ENCODE assay signal across 30 cellular contexts in the genomic region with DNA sequence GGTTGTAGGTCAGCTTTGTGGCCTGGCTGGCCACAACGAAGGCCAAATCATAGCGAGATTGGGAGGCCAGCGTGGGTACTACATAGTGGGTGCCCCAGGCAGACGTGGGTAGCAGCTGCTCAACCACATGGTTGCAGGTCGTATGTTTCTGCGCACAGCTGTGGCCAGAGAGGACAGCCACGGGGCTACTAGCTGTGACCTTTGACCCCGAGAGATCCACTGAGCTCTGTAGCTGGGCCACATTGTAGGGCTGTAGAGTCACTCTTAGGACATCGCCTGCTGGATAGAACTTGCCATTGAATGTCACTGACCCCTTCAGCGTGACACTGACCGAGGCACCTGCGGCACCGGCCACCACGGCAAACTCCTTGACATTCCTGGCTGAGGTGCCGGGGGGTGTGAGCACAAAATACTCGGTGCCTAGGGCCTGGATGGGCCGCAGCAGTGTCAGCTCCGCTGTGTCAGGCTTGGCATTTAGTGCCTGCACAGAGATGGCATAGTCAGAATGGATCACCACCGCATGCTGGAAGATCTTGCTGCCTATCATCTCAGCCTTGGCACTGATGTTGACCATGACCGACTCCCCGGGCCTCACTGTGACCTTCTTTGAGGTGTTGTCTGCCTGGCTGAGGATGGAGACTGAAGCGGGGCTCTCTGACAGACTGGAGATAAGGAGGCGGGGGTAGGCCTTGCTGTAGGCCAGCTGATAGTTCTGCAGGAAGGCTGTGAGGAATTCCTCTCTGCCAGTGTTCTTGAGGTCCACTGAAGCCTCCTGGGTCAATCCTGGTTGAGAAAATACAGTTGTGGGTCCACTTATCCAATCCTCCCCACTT. TPM values are rescaled to one million over a fixed set of nuclear protein-coding genes. Genes with fewer than 3 reads are reported as not detected.
DNase-seq lines count a peak whose midpoint lies in the region; ATAC-seq and TF ChIP-seq lines count a peak whose summit lies in the region.
"Had no signal": no experiment of that assay in that cellular context is flagged by ENCODE, and none has a peak within 500 bp of the region (broad histone marks: within the 10 kb centered on the region; RNA-seq: fewer than 3 reads in every experiment).

No MANE protein-coding gene starts in this region.

- TF ChIP-seq CTCF in Panc1 (IDR thresholded peaks at IDR 0.05) (no peak), osteocyte (IDR thresholded peaks at IDR 0.05) (no peak)

- no peak overlapping the region for H3K9ac ChIP-seq in duodenal mucosa (ENCODE audit: low read depth in 1 of 2, low read length in 2 of 2)
- H3K9ac ChIP-seq: parathyroid adenoma had no signal

- peak; percentile 19 for ATAC-seq in Panc1
- ATAC-seq in GM21576 (IDR thresholded peaks at IDR 0.05; ENCODE audit: unreplicated experiment) = no peak
- ATAC-seq: gastrocnemius medialis; natural killer cell treated with Interleukin-12 subunit alpha and Interleukin-12 subunit beta and Interleukin-15 and Interleukin-18, amount 100 ng/mL, for 72 hours had no signal

- POLR2A ChIA-PET in Panc1 (lab: Charles Lee) = interaction anchor here (0.5 to 1.2 kb wide), 5 partner anchors 14 to 66 kb away, joined by 3 to 6 read pairs (median 6); partner anchors contain the start of gene PSMC4

- H3K4me1 Mint-ChIP-seq in osteocyte (ENCODE audit: unreplicated experiment) = no peaks in the 10 kb centered on the region
- H3K4me1 Mint-ChIP-seq: immature natural killer cell, mesothelial cell of epicardium had no signal

- H3K36me3 ChIP-seq in Panc1 (ENCODE audit: control insufficient read depth, insufficient read depth, low read length) = no peaks in the 10 kb centered on the region
- H3K36me3 ChIP-seq in duodenal mucosa (ENCODE audit: control insufficient read depth in 1 of 2, insufficient read depth in 2 of 2, low read length in 2 of 2) = no peaks in the 10 kb centered on the region
- H3K36me3 ChIP-seq: gastrocnemius medialis, HAP-1, right atrium auricular region, WERI-Rb-1 had no signal

- H3K4me1 ChIP-seq in Panc1 (ENCODE audit: control insufficient read depth, insufficient read depth, low read length) (no peaks in the 10 kb centered on the region), duodenal mucosa (ENCODE audit: control insufficient read depth in 1 of 2, insufficient read depth in 2 of 2, low read length in 2 of 2) (no peaks in the 10 kb centered on the region)
- H3K4me1 ChIP-seq: gastrocnemius medialis, HAP-1, parathyroid adenoma, right atrium auricular region had no signal

- no peaks in the 10 kb centered on the region for H3K36me3 Mint-ChIP-seq in osteocyte (ENCODE audit: unreplicated experiment)
- H3K36me3 Mint-ChIP-seq: immature natural killer cell; natural killer cell treated with Interleukin-12 subunit alpha and Interleukin-12 subunit beta and Interleukin-15 and Interleukin-18, amount 100 ng/mL, for 72 hours had no signal

- no TSS peak for BruUV-seq in Panc1 (replicated peaks; lab: Mats Ljungman, UMichigan)

- no peak overlapping the region for H3K27ac ChIP-seq in Panc1 (ENCODE audit: low read length)
- H3K27ac ChIP-seq in duodenal mucosa (ENCODE audit: low read depth, low read length) = no peak overlapping the region
- H3K27ac ChIP-seq: gastrocnemius medialis, parathyroid adenoma, PC-9, right atrium auricular region, WERI-Rb-1 had no signal

- peaks cover 6% of the 10 kb centered on the region for H3K9me3 Mint-ChIP-seq in osteocyte (ENCODE audit: unreplicated experiment)
- H3K9me3 Mint-ChIP-seq: immature natural killer cell; natural killer cell treated with Interleukin-12 subunit alpha and Interleukin-12 subunit beta and Interleukin-15 and Interleukin-18, amount 100 ng/mL, for 72 hours had no signal

- no peak overlapping the region for H3K27ac Mint-ChIP-seq in osteocyte (ENCODE audit: unreplicated experiment)
- H3K27ac Mint-ChIP-seq: mesothelial cell of epicardium had no signal

- peaks cover 3% of the 10 kb centered on the region for H3K27me3 Mint-ChIP-seq in osteocyte (ENCODE audit: unreplicated experiment)

- H3K27me3 ChIP-seq in Panc1 (ENCODE audit: control insufficient read depth, insufficient read depth, low read length) = peaks cover 8% of the 10 kb centered on the region; the same call in 1 of the 2 replicates
- H3K27me3 ChIP-seq in duodenal mucosa (ENCODE audit: control insufficient read depth in 1 of 2, insufficient read depth in 2 of 2, low read length in 2 of 2) = no peaks in the 10 kb centered on the region
- H3K27me3 ChIP-seq: gastrocnemius medialis, right atrium auricular region had no signal

- peak; percentile 14 for DNase-seq in activated T-cell treated with anti-CD3 and anti-CD28 coated beads, Interleukin-2, amount 50 U/mL, for 1 hour
- DNase-seq in activated T-cell treated with anti-CD3 and anti-CD28 coated beads for 4 hours (no peak), Panc1 (ENCODE audit: low read depth, low spot score) (no peak), osteocyte (ENCODE audit: extremely low spot score, unreplicated experiment) (peak; percentile 81), NCI-H1417 (lab: John Stamatoyannopoulos, UW) (no peak), NCI-H2081 treated with DMSO at 0.1 percent for 48 hours (lab: John Stamatoyannopoulos, UW) (no peak)
- DNase-seq: activated CD4-positive, alpha-beta T cell treated with anti-CD3 and anti-CD28 coated beads, Interleukin-2, amount 50 U/mL, for 4 hours; C1 segment of cervical spinal cord; central memory CD4-positive, alpha-beta T cell; dermis blood vessel endothelial cell; DND-41; gastrocnemius medialis; hippocampal formation; immature natural killer cell; NCI-H1105; NCI-H2029 treated with DMSO at 0.1 percent for 48 hours; NCI-H2227 treated with DMSO at 0.1 percent for 48 hours; NCI-H526 treated with DMSO at 0.1 percent for 48 hours; PC-9; SHP77; T-helper 9 cell; trophoblast cell; WERI-Rb-1 had no signal

- in situ Hi-C loops in Panc1 (cut with HindIII; ENCODE audit: low pct_unique_long_range_greater_than_20kb, low sequenced_read_pairs) = loop anchor here (10.0 to 25.0 kb wide), 4 partner anchors 127 to 940 kb away; partner anchors contain the start of genes C19orf47, FBXO17, PLD3 and ZNF780B

- no peak overlapping the region for H3K4me3 Mint-ChIP-seq in osteocyte (ENCODE audit: unreplicated experiment)
- H3K4me3 Mint-ChIP-seq: immature natural killer cell; mesothelial cell of epicardium; natural killer cell treated with Interleukin-12 subunit alpha and Interleukin-12 subunit beta and Interleukin-15 and Interleukin-18, amount 100 ng/mL, for 72 hours had no signal

- CTCF ChIA-PET in Panc1 (lab: Charles Lee) = interaction anchor here (0.6 to 1.8 kb wide), 3 partner anchors 30 to 631 kb away, joined by 4 to 6 read pairs (median 5); no protein-coding TSS in a partner anchor

- intact Hi-C loops in Panc1 (cut with micrococcal nuclease; ENCODE audit: unreplicated experiment) = no loop called here

- no peak overlapping the region for H3K4me3 ChIP-seq in Panc1 (ENCODE audit: low read depth in 2 of 2, low read length in 2 of 2)
- peak overlapping the region; percentile 15 to 16 for H3K4me3 ChIP-seq in duodenal mucosa (ENCODE audit: low read depth in 1 of 2, low read length in 2 of 2)
- H3K4me3 ChIP-seq: gastrocnemius medialis, HAP-1, PC-9, right atrium auricular region had no signal

- H3K9me3 ChIP-seq in Panc1 (ENCODE audit: control insufficient read depth, insufficient read depth, low read depth, low read length) (no peaks in the 10 kb centered on the region), duodenal mucosa (ENCODE audit: control insufficient read depth in 1 of 2, low read length in 2 of 2) (no peaks in the 10 kb centered on the region)
- H3K9me3 ChIP-seq: gastrocnemius medialis, HAP-1 had no signal

RNA-seq across cellular contexts. Expression of gene FCGBP, which starts 6.7 kb away (rescaled TPM):
- total RNA-seq in Panc1 (2021; ENCODE audit: unreplicated experiment) (6.4 TPM), osteocyte (0.21 and 0.38 TPM in 2 replicates)
- polyA plus RNA-seq in Panc1 (2012; ENCODE audit: insufficient read length) = 6.9 TPM

RNA-seq across cellular contexts. Expression of gene PSMC4, which starts 43.2 kb away (rescaled TPM):
- 2,386 TPM for total RNA-seq in Panc1 (2021; ENCODE audit: unreplicated experiment)
- polyA plus RNA-seq in Panc1 (2012; ENCODE audit: insufficient read length) = 3,964 TPM
- total RNA-seq in osteocyte = 85.6 and 88.2 TPM in 2 replicates

Comparison
In these comparisons a context has a peak if more than half of its experiments do, and no peak if none do; other contexts are left out.
1. DNase-seq: peak in activated T-cell treated with anti-CD3 and anti-CD28 coated beads, Interleukin-2, amount 50 U/mL, for 1 hour (single experiment) and osteocyte (single experiment); none in activated T-cell treated with anti-CD3 and anti-CD28 coated beads for 4 hours (single experiment), Panc1 (single experiment), NCI-H1417 (0 of 3) and NCI-H2081 treated with DMSO at 0.1 percent for 48 hours (single experiment).
2. H3K4me3 ChIP-seq: peak in duodenal mucosa (2 of 2); none in Panc1 (0 of 2).
3. RNA of gene PSMC4, which starts 43.2 kb away (total RNA-seq): 2,386 TPM in Panc1 (single experiment); 85.6 to 88.2 TPM in osteocyte; every median in the first group is over 10 times any median in the second.